In the genomic region with DNA sequence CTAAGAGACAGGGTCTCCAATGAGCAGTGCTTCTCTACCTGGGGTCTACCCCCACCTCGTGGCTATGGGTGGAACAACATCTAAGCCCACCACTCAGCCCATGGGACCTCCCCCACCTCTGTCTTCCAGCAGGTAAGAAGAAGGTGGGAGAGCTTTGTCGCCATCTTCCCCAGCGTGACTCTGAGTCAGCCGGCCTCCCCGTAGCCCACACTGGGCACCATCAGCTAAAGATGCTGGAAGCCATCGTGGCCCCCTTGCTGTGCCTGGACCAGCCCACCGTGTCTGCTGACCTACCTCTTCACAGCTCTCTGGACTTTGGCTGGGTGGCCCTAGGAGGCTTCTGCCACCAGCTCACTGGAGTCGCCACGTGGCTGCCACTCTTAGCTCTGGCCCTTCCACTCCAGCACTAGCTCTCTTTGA, we compare ENCODE assay signal across 10 cellular contexts. TPM values are rescaled to one million over a fixed set of nuclear protein-coding genes. Genes with fewer than 3 reads are reported as not detected.
DNase-seq lines count a peak whose midpoint lies in the region; ATAC-seq, FAIRE-seq and TF ChIP-seq lines count a peak whose summit lies in the region.
"Had no signal": no experiment of that assay in that cellular context is flagged by ENCODE, and none has a peak within 500 bp of the region (broad histone marks: within the 10 kb centered on the region; RNA-seq: fewer than 3 reads in every experiment).

No MANE protein-coding gene starts in this region.

- peaks cover under 1% of the 10 kb centered on the region for H3K4me1 Mint-ChIP-seq in activated T-cell treated with anti-CD3 and anti-CD28 coated beads, Interleukin-2, amount 50 U/mL, for 4 hours (ENCODE audit: low read depth)
- H3K4me1 Mint-ChIP-seq: activated naive CD4-positive, alpha-beta T cell treated with anti-CD3 and anti-CD28 coated beads, Interleukin-2, amount 50 U/mL, for 24 hours had no signal

- FAIRE-seq in GM12891 (lab: Jason Lieb, UNC) = no peak

- ATAC-seq in activated T-cell treated with anti-CD3 and anti-CD28 coated beads, Interleukin-2, amount 50 U/mL, for 4 hours = peak in 1 of 2 donors; percentile 53
- ATAC-seq in left lobe of liver (peak; percentile 11), HG03460 (IDR thresholded peaks at IDR 0.05; ENCODE audit: unreplicated experiment) (no peak), HG02970 (IDR thresholded peaks at IDR 0.05; ENCODE audit: low FRiP score, unreplicated experiment) (no peak)

- H3K27me3 Mint-ChIP-seq in activated T-cell treated with anti-CD3 and anti-CD28 coated beads, Interleukin-2, amount 50 U/mL, for 4 hours (ENCODE audit: low read depth) = peaks cover 8% of the 10 kb centered on the region

- H3K9me3 Mint-ChIP-seq in activated T-cell treated with anti-CD3 and anti-CD28 coated beads, Interleukin-2, amount 50 U/mL, for 4 hours = peaks cover 4% of the 10 kb centered on the region
- H3K9me3 Mint-ChIP-seq: activated naive CD4-positive, alpha-beta T cell treated with anti-CD3 and anti-CD28 coated beads, Interleukin-2, amount 50 U/mL, for 24 hours had no signal

- DNase-seq in AG09309 (ENCODE audit: low read depth) (no peak), GM12891 (ENCODE audit: insufficient read length, low spot score) (peak; percentile 48), left lobe of liver (ENCODE audit: low spot score) (no peak), T-helper 9 cell (no peak), NCI-H2107 (lab: John Stamatoyannopoulos, UW) (no peak)
- peak; percentile 24 for DNase-seq in activated T-cell treated with anti-CD3 and anti-CD28 coated beads, Interleukin-2, amount 50 U/mL, for 4 hours

- H3K4me3 ChIP-seq in AG09309 (ENCODE audit: control insufficient read depth, low read depth, low read length) = no peak overlapping the region

- TF ChIP-seq CTCF in AG09309 (IDR thresholded peaks at IDR 0.05; ENCODE audit: control insufficient read depth, insufficient read depth, low read depth, low read length, missing control alignments) = peak; percentile 70

- no peaks in the 10 kb centered on the region for H3K36me3 Mint-ChIP-seq in activated T-cell treated with anti-CD3 and anti-CD28 coated beads, Interleukin-2, amount 50 U/mL, for 4 hours (ENCODE audit: insufficient read depth)

- no peak overlapping the region for H3K4me3 Mint-ChIP-seq in activated T-cell treated with anti-CD3 and anti-CD28 coated beads, Interleukin-2, amount 50 U/mL, for 4 hours
- H3K4me3 Mint-ChIP-seq: activated naive CD4-positive, alpha-beta T cell treated with anti-CD3 and anti-CD28 coated beads, Interleukin-2, amount 50 U/mL, for 24 hours had no signal

- no peak for TF ChIP-seq POLR2A in GM12891 (IDR thresholded peaks at IDR 0.05; ENCODE audit: low read depth, low read length)

TF ChIP-seq in GM12891, 5 proteins besides CTCF, POLR2A, EP300 and RAD21:
- TF ChIP-seq POLR2AphosphoS5 (IDR thresholded peaks at IDR 0.05; ENCODE audit: low read depth, low read length) (no peak), PAX5 (IDR thresholded peaks at IDR 0.05; ENCODE audit: insufficient read depth, low read length, severe bottlenecking) (no peak), TAF1 (IDR thresholded peaks at IDR 0.05; ENCODE audit: low read depth, low read length) (no peak), POU2F2 (IDR thresholded peaks at IDR 0.05; ENCODE audit: low read depth, low read length) (no peak), SPI1 (IDR thresholded peaks at IDR 0.05; ENCODE audit: low read depth, low read length) (no peak)

RNA-seq across cellular contexts. Expression of gene C11orf86, which starts 1.0 kb away (rescaled TPM):
- not detected for polyA plus RNA-seq in GM12891 (2012; ENCODE audit: low read depth, missing spikeins)
- not detected for total RNA-seq in activated T-cell treated with anti-CD3 and anti-CD28 coated beads, Interleukin-2, amount 50 U/mL, for 4 hours
- total RNA-seq in left lobe of liver = not detected
- total RNA-seq: skeletal muscle tissue had no signal

RNA-seq across cellular contexts. Expression of gene PC, which starts 17.9 kb away (rescaled TPM):
- polyA plus RNA-seq in GM12891 (2012; ENCODE audit: low read depth, missing spikeins) = 5.2 TPM
- total RNA-seq in activated T-cell treated with anti-CD3 and anti-CD28 coated beads, Interleukin-2, amount 50 U/mL, for 4 hours = 10 to 100 TPM; 17.5 to 20.0 (median 18.4) TPM
- total RNA-seq in left lobe of liver = 392 TPM

RNA-seq across cellular contexts. Expression of gene SYT12, which starts 46.9 kb away (rescaled TPM):
- 0.46 TPM for polyA plus RNA-seq in GM12891 (2012; ENCODE audit: low read depth, missing spikeins)
- total RNA-seq in activated T-cell treated with anti-CD3 and anti-CD28 coated beads, Interleukin-2, amount 50 U/mL, for 4 hours = under 1 TPM in 2 of 3 donors, not detected in 1; 0.08 to 0.16 TPM
- 4.8 TPM for total RNA-seq in left lobe of liver
- total RNA-seq: skeletal muscle tissue had no signal

Comparison
In these comparisons a context has a peak if more than half of its experiments do, and no peak if none do; other contexts are left out.
1. DNase-seq: peak in GM12891 (single experiment) and activated T-cell treated with anti-CD3 and anti-CD28 coated beads, Interleukin-2, amount 50 U/mL, for 4 hours (single experiment); none in AG09309 (single experiment), left lobe of liver (single experiment), T-helper 9 cell (single experiment) and NCI-H2107 (single experiment).
2. RNA of gene PC, which starts 17.9 kb away (total RNA-seq): 392 TPM in left lobe of liver (single experiment); 17.5 to 20.0 TPM in activated T-cell treated with anti-CD3 and anti-CD28 coated beads, Interleukin-2, amount 50 U/mL, for 4 hours; every median in the first group is over 10 times any median in the second.